ENCODE assay signal across 18 cellular contexts in the genomic region with DNA sequence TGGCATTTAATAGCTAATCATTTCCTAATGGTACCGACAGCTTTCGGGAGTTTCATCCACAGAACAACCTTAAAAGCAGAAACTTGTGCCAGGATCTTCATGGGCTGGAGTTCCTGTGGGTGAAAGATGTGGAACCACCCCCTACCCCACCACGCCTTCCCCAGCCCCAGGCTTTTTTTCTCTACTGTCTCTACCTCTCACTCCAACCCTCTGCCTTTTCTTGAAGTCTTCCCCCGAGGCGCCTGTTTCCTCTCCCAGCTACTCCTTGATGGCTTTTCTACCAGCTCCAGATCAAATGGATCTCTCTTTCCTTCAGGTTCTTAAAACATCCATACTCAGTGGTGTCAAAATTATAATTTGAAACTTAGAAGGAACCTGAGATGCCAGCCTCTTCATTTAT.
A peak's percentile ranks its signal among the peaks of the same experiment; 100 is the strongest.
DNase-seq lines count a peak whose midpoint lies in the region; TF ChIP-seq lines count a peak whose summit lies in the region.
"Had no signal": no experiment of that assay in that cellular context is flagged by ENCODE, and none has a peak within 500 bp of the region (broad histone marks: within the 10 kb centered on the region; RNA-seq: fewer than 3 reads in every experiment).

No MANE protein-coding gene starts in this region.

- peak overlapping the region; percentile 34 for H3K9ac ChIP-seq in SK-N-MC (ENCODE audit: insufficient read length)
- H3K9ac ChIP-seq in neural progenitor cell = no peak overlapping the region

- TF ChIP-seq CTCF in coronary artery (IDR thresholded peaks at IDR 0.05) (no peak), neural progenitor cell (IDR thresholded peaks at IDR 0.05) (no peak), tibial artery (IDR thresholded peaks at IDR 0.05) (no peak)

- H3K4me1 ChIP-seq in neural progenitor cell = peaks cover 31% of the 10 kb centered on the region
- H3K4me1 ChIP-seq in tibial artery = peaks cover 0 to 41% (median 29%) of the 10 kb centered on the region in 4 donors

- H3K79me2 ChIP-seq in neural progenitor cell (ENCODE audit: low read depth) = no peaks in the 10 kb centered on the region

- H3K27me3 Mint-ChIP-seq in neural progenitor cell (ENCODE audit: insufficient read depth, low read depth) = peaks cover 7% of the 10 kb centered on the region

- no peaks in the 10 kb centered on the region for H3K36me3 Mint-ChIP-seq in neural progenitor cell
- H3K36me3 Mint-ChIP-seq: immature natural killer cell, naive B cell had no signal

- H3K36me3 ChIP-seq in SK-N-MC (ENCODE audit: insufficient read depth, low read length) (no peaks in the 10 kb centered on the region), neural progenitor cell (no peaks in the 10 kb centered on the region), tibial artery (no peaks in the 10 kb centered on the region)
- H3K36me3 ChIP-seq: heart left ventricle, lower lobe of right lung had no signal

- intact Hi-C loops in tibial artery (cut with DNase I; ENCODE audit: low total_unique reads) = no loop called here

- H3K4me2 ChIP-seq in neural progenitor cell = no peak overlapping the region

- H3K27me3 ChIP-seq in neural progenitor cell = no peaks in the 10 kb centered on the region
- no peaks in the 10 kb centered on the region for H3K27me3 ChIP-seq in tibial artery
- H3K27me3 ChIP-seq: heart left ventricle had no signal

- peak overlapping the region; percentile 50 for H3K27ac Mint-ChIP-seq in neural progenitor cell
- H3K27ac Mint-ChIP-seq: immature natural killer cell, naive B cell had no signal

- no peaks in the 10 kb centered on the region for H3K9me3 Mint-ChIP-seq in neural progenitor cell
- H3K9me3 Mint-ChIP-seq: endodermal cell, immature natural killer cell, naive B cell had no signal

- H3K4me1 Mint-ChIP-seq in neural progenitor cell = peaks cover 43% of the 10 kb centered on the region
- H3K4me1 Mint-ChIP-seq: immature natural killer cell had no signal

- no peaks in the 10 kb centered on the region for H4K20me1 ChIP-seq in neural progenitor cell (ENCODE audit: low read depth)

- H3K9me3 ChIP-seq in SK-N-MC (ENCODE audit: low read depth, low read length) = no peaks in the 10 kb centered on the region
- H3K9me3 ChIP-seq in neural progenitor cell (ENCODE audit: low read depth) = no peaks in the 10 kb centered on the region
- no peaks in the 10 kb centered on the region for H3K9me3 ChIP-seq in tibial artery
- H3K9me3 ChIP-seq: heart left ventricle, lower lobe of right lung had no signal

- H3K4me3 ChIP-seq in SK-N-MC (peak overlapping the region; percentile 66), coronary artery (peak overlapping the region; percentile 62), neural progenitor cell (no peak overlapping the region), tibial artery (no peak overlapping the region)
- H3K4me3 ChIP-seq: lower lobe of right lung had no signal

- no peaks in the 10 kb centered on the region for H3F3A ChIP-seq in neural progenitor cell (ENCODE audit: low read depth)

- no peak overlapping the region for H3K4me3 Mint-ChIP-seq in neural progenitor cell
- H3K4me3 Mint-ChIP-seq: endodermal cell, immature natural killer cell, naive B cell had no signal

- H3K27ac ChIP-seq in SK-N-MC (peak overlapping the region; percentile 84), coronary artery (peak overlapping the region; percentile 81 to 87), neural progenitor cell (no peak overlapping the region), tibial artery (peak overlapping the region; percentile 81 to 82)
- H3K27ac ChIP-seq: lower lobe of right lung had no signal

- DNase-seq in SK-N-MC (ENCODE audit: low read depth, low spot score) (peak; percentile 61), coronary artery (ENCODE audit: low spot score) (no peak), neural progenitor cell (ENCODE audit: low spot score) (no peak), tibial artery (no peak), SKM-1 (lab: John Stamatoyannopoulos, UW; ENCODE audit: unreplicated experiment) (no peak), anterior cingulate cortex (lab: John Stamatoyannopoulos, UW) (no peak)
- DNase-seq in activated naive CD4-positive, alpha-beta T cell (lab: John Stamatoyannopoulos, UW) = no peak
- DNase-seq: activated CD4-positive, alpha-beta T cell treated with anti-CD3 and anti-CD28 coated beads, Interleukin-2, amount 50 U/mL, for 1 hour; activated CD8-positive, alpha-beta memory T cell treated with anti-CD3 and anti-CD28 coated beads, Interleukin-2, amount 50 U/mL, for 4 hours; activated effector memory CD4-positive, alpha-beta T cell treated with anti-CD3 and anti-CD28 coated beads, Interleukin-2, amount 50 U/mL, for 16 hours; amniotic stem cell; cerebellar nuclear complex; endodermal cell; heart left ventricle; immature natural killer cell; lower lobe of right lung; naive B cell; NCI-H2171 treated with DMSO at 0.1 percent for 48 hours had no signal

- no peak overlapping the region for H2AFZ ChIP-seq in neural progenitor cell (replicated peaks)

Comparison
In these comparisons a context has a peak if more than half of its experiments do, and no peak if none do; other contexts are left out.
1. H3K4me3 ChIP-seq: peak in SK-N-MC (single experiment) and coronary artery (single experiment); none in neural progenitor cell (single experiment) and tibial artery (0 of 2).